In genomic region chr4:74376888-74377483, GRCh38 we compare ENCODE assay signal across 8 cellular contexts. TPM values are rescaled to one million over a fixed set of nuclear protein-coding genes. Genes with fewer than 3 reads are reported as not detected.
DNase-seq lines count a peak whose midpoint lies in the region; ATAC-seq and TF ChIP-seq lines count a peak whose summit lies in the region.

No MANE protein-coding gene starts in this region.

- no peak overlapping the region for H3K27ac ChIP-seq in brain microvascular endothelial cell
- no peak overlapping the region for H3K27ac ChIP-seq in uterus

- DNase-seq in D341Med (ENCODE audit: low spot score) (peak; percentile 44), NCI-H2029 (lab: John Stamatoyannopoulos, UW) (peak; percentile 11), brain microvascular endothelial cell (peak; percentile 46), kidney epithelial cell (ENCODE audit: low read depth) (no peak), uterus (no peak)
- no peak for DNase-seq in stimulated activated CD4-positive, alpha-beta T cell treated with anti-CD3 and anti-CD28 coated beads, Interleukin-15, amount 100 ng/mL, for 24 hours
- no peak for DNase-seq in activated CD4-positive, alpha-beta memory T cell treated with anti-CD3 and anti-CD28 coated beads, Interleukin-2, amount 10 ng/mL, durations not matched to agents 7 days and 5 days

- H3K36me3 ChIP-seq in brain microvascular endothelial cell (replicated peaks) (no peaks in the 10 kb centered on the region), kidney epithelial cell (ENCODE audit: control insufficient read depth, insufficient read depth, low read length) (no peaks in the 10 kb centered on the region), uterus (no peaks in the 10 kb centered on the region)

- intact Hi-C loops in uterus (cut with DNase I; ENCODE audit: low total_unique reads), result no loop called here

- no peaks in the 10 kb centered on the region for H3K27me3 ChIP-seq in brain microvascular endothelial cell (replicated peaks)
- no peaks in the 10 kb centered on the region for H3K27me3 ChIP-seq in kidney epithelial cell (ENCODE audit: control insufficient read depth, insufficient read depth, low read length)
- no peaks in the 10 kb centered on the region for H3K27me3 ChIP-seq in uterus

- no peaks in the 10 kb centered on the region for H3K9me3 Mint-ChIP-seq in activated CD4-positive, alpha-beta memory T cell treated with anti-CD3 and anti-CD28 coated beads, Interleukin-2, amount 10 ng/mL, durations not matched to agents 7 days and 5 days

- in situ Hi-C loops in brain microvascular endothelial cell (cut with HindIII; ENCODE audit: low pct_ligation_motif_present, low sequenced_read_pairs), result loop anchor here (25.0 kb wide), 1 partner anchor 160 kb away; no protein-coding TSS in a partner anchor

- TF ChIP-seq CTCF in brain microvascular endothelial cell (IDR thresholded peaks at IDR 0.05; ENCODE audit: low read depth, low read length, missing control alignments) (peak; percentile 49), kidney epithelial cell (IDR thresholded peaks at IDR 0.05; ENCODE audit: insufficient read depth, low read length, poor library complexity, severe bottlenecking) (peak; percentile 62), uterus (IDR thresholded peaks at IDR 0.05) (peak; percentile 24 to 55 (median 50))

- H3K4me1 Mint-ChIP-seq in activated CD4-positive, alpha-beta memory T cell treated with anti-CD3 and anti-CD28 coated beads, Interleukin-2, amount 10 ng/mL, durations not matched to agents 7 days and 5 days, result peaks cover 2% of the 10 kb centered on the region

- no peak overlapping the region for H3K27ac Mint-ChIP-seq in activated CD4-positive, alpha-beta memory T cell treated with anti-CD3 and anti-CD28 coated beads, Interleukin-2, amount 10 ng/mL, durations not matched to agents 7 days and 5 days

- no peak overlapping the region for H3K4me3 Mint-ChIP-seq in activated CD4-positive, alpha-beta memory T cell treated with anti-CD3 and anti-CD28 coated beads, Interleukin-2, amount 10 ng/mL, durations not matched to agents 7 days and 5 days

- H3K36me3 Mint-ChIP-seq in activated CD4-positive, alpha-beta memory T cell treated with anti-CD3 and anti-CD28 coated beads, Interleukin-2, amount 10 ng/mL, durations not matched to agents 7 days and 5 days (ENCODE audit: low read depth), result no peaks in the 10 kb centered on the region

- H3K27me3 Mint-ChIP-seq in activated CD4-positive, alpha-beta memory T cell treated with anti-CD3 and anti-CD28 coated beads, Interleukin-2, amount 10 ng/mL, durations not matched to agents 7 days and 5 days, result peaks cover 8% of the 10 kb centered on the region

- TF ChIP-seq POLR2A in uterus (IDR thresholded peaks at IDR 0.05), result no peak

- POLR2A ChIA-PET in activated CD4-positive, alpha-beta memory T cell treated with anti-CD3 and anti-CD28 coated beads, Interleukin-2, amount 10 ng/mL, durations not matched to agents 7 days and 5 days (lab: Charles Lee), result no interaction called here

- CTCF ChIA-PET in activated CD4-positive, alpha-beta memory T cell treated with anti-CD3 and anti-CD28 coated beads, Interleukin-2, amount 10 ng/mL, durations not matched to agents 7 days and 5 days (lab: Charles Lee), result interaction anchor here (0.7 to 3.4 kb wide), 7 partner anchors 24 to 300 kb away, joined by 3 to 15 read pairs (median 5); partner anchors contain the start of gene AREG

- no peaks in the 10 kb centered on the region for H3K4me1 ChIP-seq in uterus

- no peaks in the 10 kb centered on the region for H3K9me3 ChIP-seq in uterus

- peak; percentile 66 for ATAC-seq in GM21717 (IDR thresholded peaks at IDR 0.05; ENCODE audit: unreplicated experiment)

- H3K4me3 ChIP-seq in brain microvascular endothelial cell (ENCODE audit: low read depth, low read length) (no peak overlapping the region), kidney epithelial cell (ENCODE audit: low read depth, low read length) (no peak overlapping the region), uterus (no peak overlapping the region)

RNA-seq across cellular contexts. Expression of gene EREG, which starts 12.0 kb away (rescaled TPM):
- total RNA-seq in kidney epithelial cell (4.3 and 7.5 TPM in 2 replicates), uterus (under 1 TPM in 1 of 4 donors, not detected in 3; 0.07 TPM)
- total RNA-seq in activated CD4-positive, alpha-beta memory T cell treated with anti-CD3 and anti-CD28 coated beads, Interleukin-2, amount 10 ng/mL, durations not matched to agents 7 days and 5 days, result not detected

Comparison
In these comparisons a context has a peak if more than half of its experiments do, and no peak if none do; other contexts are left out.
1. DNase-seq: peak in D341Med (single experiment), NCI-H2029 (single experiment) and brain microvascular endothelial cell (single experiment); none in kidney epithelial cell (single experiment), uterus (0 of 2), stimulated activated CD4-positive, alpha-beta T cell treated with anti-CD3 and anti-CD28 coated beads, Interleukin-15, amount 100 ng/mL, for 24 hours (single experiment) and activated CD4-positive, alpha-beta memory T cell treated with anti-CD3 and anti-CD28 coated beads, Interleukin-2, amount 10 ng/mL, durations not matched to agents 7 days and 5 days (single experiment).
2. Peak in every context shown above with its lines, with median percentiles within 50 percentile points of each other: CTCF ChIP-seq.